In the genomic region with DNA sequence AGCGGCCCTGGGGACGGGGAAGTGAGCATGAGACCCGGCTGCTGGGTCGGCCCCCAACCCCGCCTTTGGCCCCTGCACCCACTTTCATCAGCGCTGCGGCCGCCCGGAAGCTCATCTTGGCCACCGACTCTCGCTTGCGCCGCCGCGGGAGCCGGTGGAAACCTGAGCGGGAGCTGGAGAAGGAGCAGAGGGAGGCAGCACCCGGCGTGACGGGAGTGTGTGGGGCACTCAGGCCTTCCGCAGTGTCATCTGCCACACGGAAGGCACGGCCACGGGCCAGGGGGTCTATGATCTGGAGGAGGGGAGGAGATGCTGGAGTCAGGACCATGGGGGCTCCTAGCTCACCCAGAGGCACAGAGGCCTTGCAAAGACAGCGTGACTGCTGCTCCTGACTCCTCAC, we compare ENCODE assay signal across 18 cellular contexts. TPM values are rescaled to one million over a fixed set of nuclear protein-coding genes. Genes with fewer than 3 reads are reported as not detected.
DNase-seq lines count a peak whose midpoint lies in the region; ATAC-seq and TF ChIP-seq lines count a peak whose summit lies in the region.
"Had no signal": no experiment of that assay in that cellular context is flagged by ENCODE, and none has a peak within 500 bp of the region (broad histone marks: within the 10 kb centered on the region; RNA-seq: fewer than 3 reads in every experiment).

No MANE protein-coding gene starts in this region.

- TF ChIP-seq CTCF in heart right ventricle (IDR thresholded peaks at IDR 0.05) (no peak), right atrium auricular region (IDR thresholded peaks at IDR 0.05) (no peak), upper lobe of right lung (IDR thresholded peaks at IDR 0.05) (no peak)

- H3K36me3 ChIP-seq in heart right ventricle, result peaks cover 4 to 73% (median 56%) of the 10 kb centered on the region in 9 donors
- peaks cover 73% of the 10 kb centered on the region for H3K36me3 ChIP-seq in right atrium auricular region
- peaks cover 58% of the 10 kb centered on the region for H3K36me3 ChIP-seq in upper lobe of right lung

- no peak for ATAC-seq in Right ventricle myocardium inferior
- ATAC-seq in heart right ventricle, result no peak
- ATAC-seq in right cardiac atrium, result no peak
- no peak for ATAC-seq in upper lobe of right lung
- ATAC-seq: CD8-positive, alpha-beta T cell; GM12878 had no signal

- WGBS in heart right ventricle, 2 donors, result 96 to 97% methylated on average over 25 of the region's 25 CpGs
- WGBS in right cardiac atrium, result 96% methylated on average over 25 of the region's 25 CpGs

- no peaks in the 10 kb centered on the region for H3K9me3 ChIP-seq in heart right ventricle
- no peaks in the 10 kb centered on the region for H3K9me3 ChIP-seq in right cardiac atrium (ENCODE audit: control insufficient read depth, low read length)
- no peaks in the 10 kb centered on the region for H3K9me3 ChIP-seq in right atrium auricular region
- H3K9me3 ChIP-seq in upper lobe of right lung, result no peaks in the 10 kb centered on the region
- H3K9me3 ChIP-seq: BLaER1, Caco-2 had no signal

- no peak overlapping the region for H3K27ac ChIP-seq in heart right ventricle
- H3K27ac ChIP-seq in right cardiac atrium (ENCODE audit: low read length), result no peak overlapping the region
- no peak overlapping the region for H3K27ac ChIP-seq in right atrium auricular region
- H3K27ac ChIP-seq in upper lobe of right lung, result no peak overlapping the region
- H3K27ac ChIP-seq: 22Rv1, BLaER1, C4-2B, GM23248 had no signal

- H3K4me3 ChIP-seq in heart right ventricle, result no peak overlapping the region
- H3K4me3 ChIP-seq in right cardiac atrium (ENCODE audit: low read length), result no peak overlapping the region
- H3K4me3 ChIP-seq in right atrium auricular region, result no peak overlapping the region
- no peak overlapping the region for H3K4me3 ChIP-seq in upper lobe of right lung
- H3K4me3 ChIP-seq: BLaER1, GM12878, GM23248 had no signal

- DNase-seq in Right ventricle myocardium inferior (ENCODE audit: missing footprints), result peak; percentile 41
- no peak for DNase-seq in heart right ventricle
- peak in 2 of 3 donors; percentile 36 to 54 for DNase-seq in right cardiac atrium
- DNase-seq in right atrium auricular region (ENCODE audit: low spot score), result no peak
- DNase-seq in upper lobe of right lung, result peak; percentile 60
- no peak for DNase-seq in NOMO-1 treated with DMSO at 0.1 percent for 48 hours (lab: John Stamatoyannopoulos, UW; ENCODE audit: unreplicated experiment)
- DNase-seq: Caco-2; CD4-positive, CD25-positive, alpha-beta regulatory T cell; DMS153; DND-41; GM23248; H7; HCEC 1CT had no signal

- H3K27me3 ChIP-seq in heart right ventricle (no peaks in the 10 kb centered on the region), right cardiac atrium (ENCODE audit: control insufficient read depth, insufficient read depth) (no peaks in the 10 kb centered on the region), right atrium auricular region (no peaks in the 10 kb centered on the region), upper lobe of right lung (no peaks in the 10 kb centered on the region)
- H3K27me3 ChIP-seq: BLaER1 had no signal

- intact Hi-C loops in Right ventricle myocardium inferior (cut with DNase I) (no loop called here), heart right ventricle (cut with DNase I) (no loop called here), right cardiac atrium (cut with DNase I) (no loop called here), upper lobe of right lung (cut with DNase I) (no loop called here)

- H3K4me1 ChIP-seq in heart right ventricle, result peaks cover 8 to 30% (median 24%) of the 10 kb centered on the region in 9 donors
- no peaks in the 10 kb centered on the region for H3K4me1 ChIP-seq in right cardiac atrium (ENCODE audit: control insufficient read depth, insufficient read depth, low read length)
- H3K4me1 ChIP-seq in right atrium auricular region, result peaks cover 0 to 26% of the 10 kb centered on the region in 2 donors
- H3K4me1 ChIP-seq in upper lobe of right lung, result peaks cover 16% of the 10 kb centered on the region
- H3K4me1 ChIP-seq: Caco-2 had no signal

RNA-seq across cellular contexts. Expression of gene SNRNP25, which starts 9.3 kb away (rescaled TPM):
- 80.7 TPM for total RNA-seq in Right ventricle myocardium inferior
- 10 to 100 TPM; 45.6 to 86.6 (median 56.6) TPM for total RNA-seq in heart right ventricle
- polyA plus RNA-seq in heart right ventricle, result 100 to 1,000 TPM in 1 of 2 donors, 10 to 100 TPM in 1; 80.4 to 109 TPM
- 10 to 100 TPM; 54.8 to 71.4 (median 62.3) TPM for total RNA-seq in right cardiac atrium
- polyA plus RNA-seq in right cardiac atrium, result 108 TPM
- total RNA-seq in right atrium auricular region, result 10 to 100 TPM; 47.1 to 78.3 TPM
- total RNA-seq in upper lobe of right lung, result 11.6 TPM

RNA-seq across cellular contexts. Expression of gene POLR3K, which starts 9.5 kb away (rescaled TPM):
- total RNA-seq in Right ventricle myocardium inferior (11.3 TPM), heart right ventricle (10 to 100 TPM in 7 of 10 donors, 1 to 10 TPM in 3; 9.1 to 11.8 (median 10.5) TPM), right cardiac atrium (10 to 100 TPM in 3 of 4 donors, 1 to 10 TPM in 1; 9.8 to 13.4 (median 11.6) TPM), right atrium auricular region (1 to 10 TPM; 4.0 TPM), upper lobe of right lung (12.0 TPM)
- polyA plus RNA-seq in heart right ventricle (10 to 100 TPM in 1 of 2 donors, 1 to 10 TPM in 1; 6.7 to 19.2 TPM), right cardiac atrium (11.2 TPM)

RNA-seq across cellular contexts. Expression of gene RHBDF1, which starts 9.5 kb away (rescaled TPM):
- total RNA-seq in Right ventricle myocardium inferior, result 24.5 TPM
- total RNA-seq in heart right ventricle, result 10 to 100 TPM; 18.5 to 27.8 (median 24.3) TPM
- 10 to 100 TPM; 36.9 to 89.8 TPM for polyA plus RNA-seq in heart right ventricle
- total RNA-seq in right cardiac atrium, result 10 to 100 TPM; 20.4 to 26.7 (median 24.2) TPM
- 29.6 TPM for polyA plus RNA-seq in right cardiac atrium
- 10 to 100 TPM; 12.0 to 25.4 TPM for total RNA-seq in right atrium auricular region
- total RNA-seq in upper lobe of right lung, result 48.4 TPM
- polyA plus RNA-seq: CD4-positive, CD25-positive, alpha-beta regulatory T cell had no signal

RNA-seq across cellular contexts. Expression of gene MPG, which starts 15.1 kb away (rescaled TPM):
- total RNA-seq in Right ventricle myocardium inferior (37.2 TPM), heart right ventricle (10 to 100 TPM; 32.2 to 44.7 (median 38.6) TPM), right cardiac atrium (10 to 100 TPM; 31.8 to 39.3 (median 37.9) TPM), right atrium auricular region (10 to 100 TPM; 47.7 to 84.0 TPM), upper lobe of right lung (42.5 TPM)
- polyA plus RNA-seq in heart right ventricle (10 to 100 TPM; 68.2 to 88.5 TPM), right cardiac atrium (56.8 TPM)

Comparison
In these comparisons a context has a peak if more than half of its experiments do, and no peak if none do; other contexts are left out.
1. DNase-seq: peak in Right ventricle myocardium inferior (single experiment), right cardiac atrium (2 of 3) and upper lobe of right lung (single experiment); none in heart right ventricle (0 of 2), right atrium auricular region (single experiment) and NOMO-1 treated with DMSO at 0.1 percent for 48 hours (single experiment).